Comparison of ENCODE assay signal across 1 cellular context in genomic region chr17:45107286-45107685, GRCh38.
TF ChIP-seq lines count a peak whose summit lies in the region.

No MANE protein-coding gene starts in this region.

TF ChIP-seq in IMR-90, 13 proteins besides CTCF, POLR2A, EP300 and RAD21:
- TF ChIP-seq RFX5 (IDR thresholded peaks at IDR 0.05; ENCODE audit: low read depth, low read length) (no peak), NFE2L2 (IDR thresholded peaks at IDR 0.05; ENCODE audit: low read depth, low read length) (no peak), ELK1 (IDR thresholded peaks at IDR 0.05; ENCODE audit: borderline replicate concordance, low read depth, low read length) (no peak), CEBPB (IDR thresholded peaks at IDR 0.05; ENCODE audit: low read depth, low read length) (no peak), SMC3 (IDR thresholded peaks at IDR 0.05; ENCODE audit: low read depth, low read length) (no peak), RCOR1 (IDR thresholded peaks at IDR 0.05; ENCODE audit: insufficient replicate concordance, low read length) (no peak), MXI1 (IDR thresholded peaks at IDR 0.05; ENCODE audit: borderline replicate concordance, low read depth, low read length) (no peak), MAZ (IDR thresholded peaks at IDR 0.05; ENCODE audit: borderline replicate concordance, low read depth, low read length) (no peak), FOS (IDR thresholded peaks at IDR 0.05; ENCODE audit: low read depth, low read length) (no peak), MAFK (IDR thresholded peaks at IDR 0.05; ENCODE audit: low read depth, low read length) (no peak), USF2 (IDR thresholded peaks at IDR 0.05; ENCODE audit: low read depth, low read length) (no peak)
TF ChIP-seq in IMR-90: peak in this region for 0.
